Comparison of ENCODE assay signal across 8 cellular contexts in the genomic region with DNA sequence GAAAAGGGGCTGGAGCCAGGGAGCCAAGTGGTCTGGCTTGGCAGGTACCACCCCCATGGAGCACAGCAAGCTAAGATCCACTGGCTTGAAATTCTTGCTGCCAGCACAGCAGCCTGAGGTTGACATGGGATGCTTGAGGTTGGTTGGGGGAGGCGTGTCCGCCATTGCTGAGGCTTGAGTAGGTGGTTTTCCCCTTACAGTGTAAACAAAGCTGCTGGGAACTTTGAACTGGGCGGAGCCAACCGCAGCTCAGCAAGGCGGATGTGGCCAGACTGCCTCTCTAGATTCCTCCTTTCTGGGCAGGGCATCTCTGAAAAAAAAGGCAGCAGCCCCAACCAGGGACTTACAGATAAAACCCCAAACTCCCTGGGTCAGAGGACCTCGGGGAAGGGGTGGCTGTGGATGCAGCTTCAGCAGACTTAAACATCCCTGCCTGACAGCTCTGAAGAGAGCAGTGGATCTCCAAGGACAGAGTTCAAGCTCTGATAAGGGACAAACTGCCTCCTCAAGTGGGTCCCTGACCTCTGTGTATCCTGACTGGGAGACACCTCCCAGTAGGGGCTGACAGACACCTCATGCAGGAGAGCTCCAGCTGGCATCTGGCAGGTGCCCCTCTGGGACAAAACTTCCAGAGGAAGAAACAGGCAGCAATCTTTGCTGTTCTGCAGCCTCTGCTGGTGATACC.
DNase-seq lines count a peak whose midpoint lies in the region; ATAC-seq and FAIRE-seq lines count a peak whose summit lies in the region.
"Not testable (repeated sequence)": the region's sequence is repeated elsewhere in the genome, so short reads cannot be mapped to it uniquely, and the experiment has no call there.

No MANE protein-coding gene starts in this region.

- not testable (repeated sequence) for H3K36me3 ChIP-seq in small intestine (ENCODE audit: control insufficient read depth in 2 of 2, insufficient read depth in 2 of 2, low read length in 2 of 2)

- FAIRE-seq in small intestine (lab: Jason Lieb, UNC), result not testable (repeated sequence)

- intact Hi-C loops in Right ventricle myocardium inferior (cut with DNase I), result not testable (repeated sequence)

- H3K27me3 ChIP-seq in small intestine (ENCODE audit: control insufficient read depth in 2 of 2, insufficient read depth in 2 of 2, low read length in 2 of 2), result not testable (repeated sequence)

- not testable (repeated sequence) for H3K9me3 ChIP-seq in small intestine (ENCODE audit: control insufficient read depth, low read depth)

- not testable (repeated sequence) for H3K4me3 ChIP-seq in small intestine (ENCODE audit: low read depth in 1 of 2, low read length in 2 of 2)

- not testable (repeated sequence) for H3K27ac ChIP-seq in small intestine (ENCODE audit: low read depth in 1 of 2, low read length in 1 of 2)

- ATAC-seq in GM19351 (IDR thresholded peaks at IDR 0.05; ENCODE audit: unreplicated experiment) (peak; percentile 92), HG03432 (IDR thresholded peaks at IDR 0.05; ENCODE audit: unreplicated experiment) (peak; percentile 72)
- ATAC-seq in Right ventricle myocardium inferior, result not testable (repeated sequence)

- DNase-seq in DMS53 (lab: John Stamatoyannopoulos, UW) (peak; percentile 87), NCI-H748 (lab: John Stamatoyannopoulos, UW; ENCODE audit: unreplicated experiment) (peak; percentile 19), T1000 (lab: John Stamatoyannopoulos, UW) (peak; percentile 16), Right ventricle myocardium inferior (ENCODE audit: missing footprints) (peak; percentile 39), small intestine (peak; percentile 84)
- peak; percentile 10 for DNase-seq in activated effector memory CD4-positive, alpha-beta T cell treated with Interleukin-2 at 50 U/mL for 16 hours

- not testable (repeated sequence) for H3K4me1 ChIP-seq in small intestine (ENCODE audit: control insufficient read depth in 2 of 2, insufficient read depth in 1 of 2, low read depth in 1 of 2, low read length in 1 of 2)

- 13 to 57% (median 24%) methylated on average over 6 of the region's 6 CpGs for WGBS in small intestine, 3 donors

Comparison
In these comparisons a context has a peak if more than half of its experiments do, and no peak if none do; other contexts are left out.
1. DNase-seq: peak in every context shown above with its lines; median percentile 87 in DMS53; 84 in small intestine; 39 in Right ventricle myocardium inferior; 19 in NCI-H748; 16 in T1000; 10 in activated effector memory CD4-positive, alpha-beta T cell treated with Interleukin-2 at 50 U/mL for 16 hours.